Comparison of ENCODE assay signal across 1 cellular context in genomic region chr9:33177633-33178032, GRCh38.
TF ChIP-seq lines count a peak whose summit lies in the region.

No MANE protein-coding gene starts in this region.

TF ChIP-seq in GM12878, 131 proteins besides CTCF, POLR2A, EP300 and RAD21 (continued from another document):
- TF ChIP-seq SMAD1 (IDR thresholded peaks at IDR 0.05; ENCODE audit: low read depth, partially characterized antibody): no peak
- TF ChIP-seq TARDBP (IDR thresholded peaks at IDR 0.05; ENCODE audit: borderline replicate concordance): no peak
